8 cellular contexts compared by ENCODE assay signal in the genomic region with DNA sequence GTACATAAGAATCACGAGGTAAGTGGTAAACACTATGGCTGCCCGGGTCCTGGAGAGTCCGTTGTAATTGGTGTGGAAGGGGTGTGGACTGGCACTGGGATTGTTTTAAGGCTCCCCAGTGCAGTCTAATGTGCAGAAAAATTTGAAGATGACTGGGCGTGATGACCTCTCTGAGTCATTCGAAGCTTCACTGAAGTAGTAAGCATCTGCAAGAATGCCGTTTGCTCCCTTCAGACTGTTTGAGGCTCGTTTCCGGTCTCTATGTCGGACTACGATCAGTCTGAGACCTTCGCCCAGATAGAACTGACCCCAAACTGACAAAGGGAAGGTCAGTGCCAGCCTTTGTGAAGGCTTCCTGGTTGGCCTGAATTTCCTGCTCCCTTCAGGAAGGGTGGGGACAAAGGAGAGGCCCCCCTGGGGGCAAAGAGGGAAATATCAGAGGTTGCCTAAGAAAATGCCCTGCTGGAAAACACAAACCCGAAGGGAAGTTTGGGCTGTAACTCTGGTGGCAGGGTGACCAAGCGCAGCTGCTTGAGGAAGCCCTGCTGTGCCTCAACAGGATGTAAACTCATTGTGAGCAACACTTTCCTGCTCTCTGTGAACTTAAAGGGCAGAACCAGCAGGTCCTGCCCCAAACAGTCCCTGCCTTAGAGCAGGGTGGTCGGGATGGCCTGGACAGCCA. TPM values are rescaled to one million over a fixed set of nuclear protein-coding genes. Genes with fewer than 3 reads are reported as not detected.
DNase-seq lines count a peak whose midpoint lies in the region; TF ChIP-seq lines count a peak whose summit lies in the region.

No MANE protein-coding gene starts in this region.

- H3K9me3 ChIP-seq in MG63 (no peaks in the 10 kb centered on the region), adrenal gland (replicated peaks in 1 of 3) (no peaks in the 10 kb centered on the region), testis (no peaks in the 10 kb centered on the region)

- H3K36me3 ChIP-seq in MG63 (no peaks in the 10 kb centered on the region), adrenal gland (replicated peaks in 1 of 2) (no peaks in the 10 kb centered on the region), testis (ENCODE audit: low read depth, missing control alignments) (no peaks in the 10 kb centered on the region)

- H3K4me1 ChIP-seq in adrenal gland (replicated peaks in 1 of 2) (peaks cover 34 to 35% of the 10 kb centered on the region in 2 donors), testis (peaks cover 40% of the 10 kb centered on the region)

- H3K27me3 ChIP-seq in MG63 (no peaks in the 10 kb centered on the region), adrenal gland (no peaks in the 10 kb centered on the region), layer of hippocampus (ENCODE audit: control insufficient read depth, insufficient read depth, low read length) (no peaks in the 10 kb centered on the region), testis (no peaks in the 10 kb centered on the region)

- H3K27ac ChIP-seq in adrenal gland = peak overlapping the region in 3 of 5 donors; percentile 63 to 76 (median 75)
- H3K27ac ChIP-seq in layer of hippocampus (ENCODE audit: low read depth, low read length) = peak overlapping the region; percentile 69
- peak overlapping the region; percentile 80 to 82 for H3K27ac ChIP-seq in testis

- TF ChIP-seq CTCF in adrenal gland (IDR thresholded peaks at IDR 0.05) = no peak
- TF ChIP-seq CTCF in testis (IDR thresholded peaks at IDR 0.05) = no peak

- intact Hi-C loops in adrenal gland (cut with DNase I) (loop anchor here in 1 of 2 donors (10.0 kb wide), 1 partner anchor 609 kb away; no protein-coding TSS in a partner anchor), testis (cut with DNase I; ENCODE audit: low total_unique reads) (loop anchor here (10.0 kb wide), 1 partner anchor 179 kb away; no protein-coding TSS in a partner anchor)

- DNase-seq in activated T-cell treated with anti-CD3 and anti-CD28 coated beads for 48 hours (ENCODE audit: low read depth) (peak; percentile 37), activated T-cell treated with anti-CD3 and anti-CD28 coated beads for 4 hours (no peak), MG63 (peak; percentile 68), adrenal gland (peak in 5 of 7 donors; percentile 44 to 69 (median 54)), testis (no peak), superior temporal gyrus (ENCODE audit: extremely low spot score) (no peak), NCI-H2196 (lab: John Stamatoyannopoulos, UW; ENCODE audit: unreplicated experiment) (no peak)

- 55 to 58% (median 56%) methylated on average over 14 of the region's 14 CpGs for WGBS in adrenal gland, 4 donors
- WGBS in testis, 2 donors = 80 to 89% methylated on average over 14 of the region's 14 CpGs

- TF ChIP-seq POLR2A in adrenal gland (IDR thresholded peaks at IDR 0.05) (no peak), testis (IDR thresholded peaks at IDR 0.05) (no peak)

- H3K4me3 ChIP-seq in MG63 (no peak overlapping the region), adrenal gland (no peak overlapping the region), testis (no peak overlapping the region)

RNA-seq across cellular contexts. Expression of a gene that starts 34.6 kb away (rescaled TPM):
- total RNA-seq in MG63 (2014; rRNA removed; shearing (Covaris generic); ENCODE audit: low replicate concordance) = 6.8 and 11.9 TPM in 2 replicates
- 100 to 1,000 TPM in 2 of 8 donors, 10 to 100 TPM in 6; 28.0 to 148 (median 67.2) TPM for total RNA-seq in adrenal gland
- 10 to 100 TPM in 2 of 3 donors, 1 to 10 TPM in 1; 9.9 to 27.0 (median 26.1) TPM for polyA plus RNA-seq in adrenal gland
- total RNA-seq in testis = 10 to 100 TPM; 31.3 to 44.7 TPM
- 54.7 TPM for polyA plus RNA-seq in testis (ENCODE audit: insufficient read depth, low read depth, low replicate concordance)

RNA-seq across cellular contexts. Expression of a gene that starts 34.8 kb away (rescaled TPM):
- 0.91 and 1.9 TPM in 2 replicates for total RNA-seq in MG63 (2014; rRNA removed; shearing (Covaris generic); ENCODE audit: low replicate concordance)
- 10 to 100 TPM; 12.3 to 41.7 (median 25.7) TPM for total RNA-seq in adrenal gland
- polyA plus RNA-seq in adrenal gland = 10 to 100 TPM; 12.8 to 25.0 (median 15.5) TPM
- 10 to 100 TPM; 35.7 to 44.3 TPM for total RNA-seq in testis
- polyA plus RNA-seq in testis (ENCODE audit: insufficient read depth, low read depth, low replicate concordance) = 42.2 TPM

Comparison
In these comparisons a context has a peak if more than half of its experiments do, and no peak if none do; other contexts are left out.
1. DNase-seq: peak in activated T-cell treated with anti-CD3 and anti-CD28 coated beads for 48 hours (single experiment), MG63 (single experiment) and adrenal gland (5 of 7); none in activated T-cell treated with anti-CD3 and anti-CD28 coated beads for 4 hours (single experiment), testis (single experiment), superior temporal gyrus (single experiment) and NCI-H2196 (single experiment).
2. Peak in every context shown above with its lines, with median percentiles within 50 percentile points of each other: H3K27ac ChIP-seq.